1 cellular context compared by ENCODE assay signal in genomic region chr5:115841382-115842088, GRCh38.
TF ChIP-seq lines count a peak whose summit lies in the region.

Gene AP3S1 (plus strand): TSS chr5:115841935. CDS start chr5:115842038, 103 bp downstream.
Gene ATG12 (minus strand): TSS chr5:115841565. CDS start chr5:115841552, 13 bp downstream.

TF ChIP-seq in K562, 482 proteins besides CTCF, POLR2A, EP300 and RAD21 (continued from another document and continues in another):
- TF ChIP-seq CBX3 (IDR thresholded peaks at IDR 0.05; ENCODE audit: borderline replicate concordance in 1 of 2, low read length in 2 of 2) (no peak; a peak in 1 of 3 replicates), HMGXB4 (CRISPR knock-in tag; IDR thresholded peaks at IDR 0.05) (no peak; the same call in 1 of the 2 replicates), ZFX (CRISPR knock-in tag; IDR thresholded peaks at IDR 0.05) (peak; percentile 92), SRSF9 (IDR thresholded peaks at IDR 0.05; ENCODE audit: borderline replicate concordance, low read depth, low read length) (no peak), WHSC1 (IDR thresholded peaks at IDR 0.05; ENCODE audit: low read length) (no peak), RBM15 (IDR thresholded peaks at IDR 0.05; ENCODE audit: insufficient read depth, low read length) (no peak), PHB (CRISPR knock-in tag; IDR thresholded peaks at IDR 0.05) (no peak), MCM2 (IDR thresholded peaks at IDR 0.05; ENCODE audit: low read depth) (no peak), ZNF140 (CRISPR knock-in tag; IDR thresholded peaks at IDR 0.05) (no peak), COPS2 (conservative IDR thresholded peaks at IDR 0.05) (no peak), RBM17 (IDR thresholded peaks at IDR 0.05; ENCODE audit: borderline replicate concordance, low read depth, low read length) (no peak), NR2C1 (IDR thresholded peaks at IDR 0.05) (peak; percentile 63; the same call in 1 of the 2 replicates), NR2C1 (tag; IDR thresholded peaks at IDR 0.05) (peak; percentile 27; the same call in 1 of the 2 replicates), GTF2E2 (tag; IDR thresholded peaks at IDR 0.05) (peak; percentile 90), FIP1L1 (IDR thresholded peaks at IDR 0.05; ENCODE audit: low read depth, low read length, poor library complexity, severe bottlenecking) (no peak), SAP30 (IDR thresholded peaks at IDR 0.05; ENCODE audit: borderline replicate concordance, insufficient read depth, low read depth, low read length, poor library complexity, severe bottlenecking) (peak; percentile 46), MBD2 (IDR thresholded peaks at IDR 0.05; ENCODE audit: borderline replicate concordance, low read depth) (peak; percentile 60; the same call in 1 of the 2 replicates), RBM34 (IDR thresholded peaks at IDR 0.05; ENCODE audit: borderline replicate concordance, insufficient read depth, low read length) (no peak), ELK3 (CRISPR knock-in tag; IDR thresholded peaks at IDR 0.05) (no peak), SNAPC5 (CRISPR knock-in tag; IDR thresholded peaks at IDR 0.05) (no peak), NBN (IDR thresholded peaks at IDR 0.05; ENCODE audit: low read depth) (peak; percentile 91; the same call in 1 of the 2 replicates), ELF2 (CRISPR knock-in tag; IDR thresholded peaks at IDR 0.05) (peak; percentile 46; the same call in 1 of the 2 replicates), DIDO1 (tag; IDR thresholded peaks at IDR 0.05; ENCODE audit: low read depth) (peak; percentile 60; the same call in 1 of the 2 replicates), ZBTB9 (CRISPR knock-in tag; IDR thresholded peaks at IDR 0.05) (no peak; the same call in 1 of the 2 replicates), ZNF12 (CRISPR knock-in tag; IDR thresholded peaks at IDR 0.05) (no peak), FOSL1 (tag; conservative IDR thresholded peaks at IDR 0.05) (peak; percentile 26; the same call in 1 of the 2 replicates), TOE1 (IDR thresholded peaks at IDR 0.05; ENCODE audit: borderline replicate concordance) (peak; percentile 95), TOE1 (CRISPR knock-in tag; IDR thresholded peaks at IDR 0.05; ENCODE audit: borderline replicate concordance, low read depth) (no peak), ZEB2 (IDR thresholded peaks at IDR 0.05) (no peak), NR3C1 (CRISPR knock-in tag; IDR thresholded peaks at IDR 0.05) (no peak; the same call in 1 of the 2 replicates), CHD7 (IDR thresholded peaks at IDR 0.05; ENCODE audit: low read depth, low read length) (no peak), CLOCK (CRISPR knock-in tag; IDR thresholded peaks at IDR 0.05; ENCODE audit: borderline replicate concordance) (no peak), ILK (tag; IDR thresholded peaks at IDR 0.05; ENCODE audit: borderline replicate concordance, low read depth) (no peak), SPI1 (IDR thresholded peaks at IDR 0.05; ENCODE audit: borderline replicate concordance, low read depth, low read length) (peak; percentile 94), SMAD2 (IDR thresholded peaks at IDR 0.05; ENCODE audit: low read depth, low read length) (no peak), PHF8 (IDR thresholded peaks at IDR 0.05; ENCODE audit: borderline replicate concordance, low read length) (peak; percentile 83), KAT2B (IDR thresholded peaks at IDR 0.05; ENCODE audit: low read depth, low read length) (no peak), SAFB (IDR thresholded peaks at IDR 0.05; ENCODE audit: borderline replicate concordance, low read depth, low read length) (no peak), POLR2AphosphoS2 (IDR thresholded peaks at IDR 0.05; ENCODE audit: low read length) (no peak), PTTG1 (tag; IDR thresholded peaks at IDR 0.05; ENCODE audit: low read depth) (no peak), ZBTB33 (CRISPR knock-in tag; IDR thresholded peaks at IDR 0.05) (peak; percentile 51; the same call in 1 of the 2 replicates), HOXB6 (CRISPR knock-in tag; IDR thresholded peaks at IDR 0.05; ENCODE audit: borderline replicate concordance) (no peak)
